In the genomic region with DNA sequence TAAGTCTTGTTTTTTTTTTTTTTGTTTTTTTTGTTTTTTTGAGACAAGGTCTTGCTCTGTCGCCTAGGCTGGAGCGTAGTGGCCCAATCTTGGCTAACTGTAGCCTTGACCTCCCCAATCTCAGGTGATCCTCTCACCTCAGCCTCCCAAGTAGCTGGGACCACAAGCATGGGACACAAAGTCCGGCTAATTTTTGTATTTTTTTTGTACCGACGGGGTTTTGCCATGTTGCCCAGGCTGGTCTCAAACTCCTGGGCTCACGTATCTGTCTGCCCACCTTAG, we compare ENCODE assay signal across 1 cellular context.
TF ChIP-seq lines count a peak whose summit lies in the region.

No MANE protein-coding gene starts in this region.

TF ChIP-seq in endothelial cell of umbilical vein, 7 proteins besides CTCF, POLR2A, EP300 and RAD21:
- TF ChIP-seq FOS (IDR thresholded peaks at IDR 0.05; ENCODE audit: borderline replicate concordance, insufficient read depth, low read length) = no peak
- no peak for TF ChIP-seq POLR2AphosphoS5 (IDR thresholded peaks at IDR 0.05; ENCODE audit: insufficient read depth, low read depth, low read length)
- TF ChIP-seq, protein P1, sequence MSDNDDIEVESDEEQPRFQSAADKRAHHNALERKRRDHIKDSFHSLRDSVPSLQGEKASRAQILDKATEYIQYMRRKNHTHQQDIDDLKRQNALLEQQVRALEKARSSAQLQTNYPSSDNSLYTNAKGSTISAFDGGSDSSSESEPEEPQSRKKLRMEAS (IDR thresholded peaks at IDR 0.05; ENCODE audit: insufficient read depth, insufficient read length) = no peak
- no peak for TF ChIP-seq GATA2 (IDR thresholded peaks at IDR 0.05; ENCODE audit: insufficient read depth, insufficient read length, low read depth, low read length)
- TF ChIP-seq JUN (IDR thresholded peaks at IDR 0.05; ENCODE audit: borderline replicate concordance, insufficient read depth, insufficient read length, low read depth) = no peak
- TF ChIP-seq MYC (IDR thresholded peaks at IDR 0.05; ENCODE audit: low read depth, low read length) = no peak
- no peak for TF ChIP-seq EZH2 (IDR thresholded peaks at IDR 0.05; ENCODE audit: borderline replicate concordance, low read depth, low read length, severe bottlenecking)
